Comparison of ENCODE assay signal across 25 cellular contexts in genomic region chr2:23476786-23477185, GRCh38.
DNase-seq lines count a peak whose midpoint lies in the region; TF ChIP-seq lines count a peak whose summit lies in the region.
"Had no signal": no experiment of that assay in that cellular context is flagged by ENCODE, and none has a peak within 500 bp of the region (broad histone marks: within the 10 kb centered on the region; RNA-seq: fewer than 3 reads in every experiment).

No MANE protein-coding gene starts in this region.

- no peaks in the 10 kb centered on the region for H3K27me3 ChIP-seq in H9 (ENCODE audit: insufficient read depth, low read length)
- H3K27me3 ChIP-seq in mesendoderm (ENCODE audit: insufficient read depth, low read length, poor library complexity) = no peaks in the 10 kb centered on the region
- H3K27me3 ChIP-seq: MG63, SJSA1 had no signal

- no peaks in the 10 kb centered on the region for H3K79me2 ChIP-seq in H9 (ENCODE audit: insufficient read depth, low read length)
- no peaks in the 10 kb centered on the region for H3K79me2 ChIP-seq in mesendoderm (ENCODE audit: control insufficient read depth, insufficient read depth, low read length)

- H3K4me3 Mint-ChIP-seq in H9 = no peak overlapping the region
- H3K4me3 Mint-ChIP-seq in IgD-negative memory B cell = no peak overlapping the region
- H3K4me3 Mint-ChIP-seq: CD4-positive, alpha-beta memory T cell had no signal

- no peaks in the 10 kb centered on the region for H3K9me3 ChIP-seq in H9 (ENCODE audit: control insufficient read depth, low read depth, low read length)
- H3K9me3 ChIP-seq: A549, MG63, SJSA1 had no signal

- H3K56ac ChIP-seq in H9 (ENCODE audit: insufficient read length, low read depth, low read length) = no peak overlapping the region
- H3K56ac ChIP-seq in mesendoderm (ENCODE audit: low read length) = peak overlapping the region; percentile 62

- no peak overlapping the region for H4K91ac ChIP-seq in H9 (ENCODE audit: insufficient read length, low read depth, low read length)

- H3K9me3 Mint-ChIP-seq in H9 (no peaks in the 10 kb centered on the region), IgD-negative memory B cell (peaks cover 0 to 3% (median 0%) of the 10 kb centered on the region in 3 donors)

- H3K36me3 Mint-ChIP-seq in H9 (ENCODE audit: insufficient read depth in 1 of 3, low read depth in 3 of 3) (peaks cover 0 to 3% (median 0%) of the 10 kb centered on the region in 3 experiments; a peak in 2 of 7 replicates), IgD-negative memory B cell (peaks cover 1% of the 10 kb centered on the region)
- H3K36me3 Mint-ChIP-seq: CD4-positive, alpha-beta memory T cell had no signal

- no peak overlapping the region for H2AFZ ChIP-seq in H9 (ENCODE audit: low read length)
- H2AFZ ChIP-seq: PC-9 had no signal

- H4K20me1 ChIP-seq in H9 (ENCODE audit: control insufficient read depth, insufficient read depth, insufficient read length) = no peaks in the 10 kb centered on the region

- H3K27me3 Mint-ChIP-seq in H9 (ENCODE audit: low read depth) = peaks cover 57% of the 10 kb centered on the region
- peaks cover 2% of the 10 kb centered on the region for H3K27me3 Mint-ChIP-seq in IgD-negative memory B cell

- H3K4me3 ChIP-seq in mesendoderm (ENCODE audit: low read length) = no peak overlapping the region
- H3K4me3 ChIP-seq: A549, K562, MG63, PC-9, SJSA1 had no signal

- no peak overlapping the region for H3K23ac ChIP-seq in H9 (ENCODE audit: insufficient read length, low read depth, low read length)
- H3K23ac ChIP-seq in mesendoderm (ENCODE audit: low read length) = peak overlapping the region; percentile 35

- H3K9ac ChIP-seq in H9 (ENCODE audit: extremely low read depth, insufficient read length, low read length) = no peak overlapping the region
- H3K9ac ChIP-seq in mesendoderm (ENCODE audit: low read length) = peak overlapping the region; percentile 43

- no peaks in the 10 kb centered on the region for H3K23me2 ChIP-seq in H9 (ENCODE audit: insufficient read length, low read depth, low read length, poor library complexity, severe bottlenecking)

- H4K8ac ChIP-seq in H9 (replicated peaks; ENCODE audit: insufficient read length, low read depth, low read length) = no peak overlapping the region
- H4K8ac ChIP-seq in mesendoderm (ENCODE audit: low read depth, low read length) = no peak overlapping the region

- no peak overlapping the region for H3T11ph ChIP-seq in H9 (ENCODE audit: low read length)

- intact Hi-C loops in posterior vena cava (cut with DNase I) = no loop called here

- no peak overlapping the region for H3K14ac ChIP-seq in H9 (ENCODE audit: insufficient read depth, low read length)

- H3K27ac ChIP-seq in H9 (ENCODE audit: insufficient read length, low read depth, low read length) (no peak overlapping the region), mesendoderm (ENCODE audit: low read depth, low read length) (no peak overlapping the region)
- H3K27ac ChIP-seq: A549, HL-60, PC-9, SJSA1 had no signal

- H3K18ac ChIP-seq in H9 (ENCODE audit: insufficient read length, low read depth, low read length) (peak overlapping the region; percentile 8), mesendoderm (ENCODE audit: low read length) (no peak overlapping the region)

- no CpG with 5 or more reads among the region's 7 CpGs for WGBS in H9 (ENCODE audit: extremely low coverage, insufficient read length, low lambda C conversion rate)
- WGBS in mesendoderm (ENCODE audit: extremely low coverage, insufficient coverage, low lambda C conversion rate) = no CpG with 5 or more reads among the region's 7 CpGs

- H3K27ac Mint-ChIP-seq in H9 (peak overlapping the region in 2 of 3 experiments; percentile 64 to 84; a peak in 2 of 7 replicates), IgD-negative memory B cell (peak overlapping the region in 2 of 3 donors; percentile 31 to 81)
- H3K27ac Mint-ChIP-seq: CD4-positive, alpha-beta memory T cell had no signal

- H4K5ac ChIP-seq in H9 (ENCODE audit: insufficient read length, low read depth, low read length) = no peak overlapping the region
- H4K5ac ChIP-seq in mesendoderm (ENCODE audit: low read length) = no peak overlapping the region

- H2AK5ac ChIP-seq in H9 (ENCODE audit: insufficient read length, low read length) (no peak overlapping the region), mesendoderm (ENCODE audit: low read length) (peak overlapping the region; percentile 51)

- H2BK15ac ChIP-seq in H9 (ENCODE audit: low read depth, low read length) = no peak overlapping the region
- H2BK15ac ChIP-seq in mesendoderm (replicated peaks; ENCODE audit: low read depth) = no peak overlapping the region

- H3K79me1 ChIP-seq in H9 (ENCODE audit: insufficient read depth, low read depth, low read length, poor library complexity, severe bottlenecking) (no peaks in the 10 kb centered on the region), mesendoderm (ENCODE audit: low read length) (no peaks in the 10 kb centered on the region)

- DNase-seq in H9 (no peak), mesendoderm (peak; percentile 53), posterior vena cava (ENCODE audit: low spot score) (peak; percentile 35), SW480 (ENCODE audit: low spot score) (no peak), NCI-H128 (lab: John Stamatoyannopoulos, UW; ENCODE audit: unreplicated experiment) (no peak)
- no peak for DNase-seq in stimulated activated CD4-positive, alpha-beta T cell treated with anti-CD3 and anti-CD28 coated beads, Interleukin-4, amount 100 ng/mL, for 4 hours
- DNase-seq: C1 segment of cervical spinal cord; CD4-positive, alpha-beta memory T cell; COR-L47; DMS53; GOT3; MG63; NCI-H1105 treated with DMSO at 0.1 percent for 48 hours; NCI-H2029; NCI-H446; NCI-H524 treated with DMSO at 0.1 percent for 48 hours; NCI-H82; NK-92 treated with Interleukin-12 subunit alpha and Interleukin-12 subunit beta, amount 100 ng/mL, for 24 hours; PC-9; Right ventricle myocardium superior had no signal

- H3K36me3 ChIP-seq in mesendoderm (ENCODE audit: control insufficient read depth, insufficient read depth, low read length) = no peaks in the 10 kb centered on the region
- H3K36me3 ChIP-seq: MG63, SJSA1 had no signal

- peaks cover 10% of the 10 kb centered on the region; the same call in 1 of the 2 replicates for H3K4me1 ChIP-seq in H9 (ENCODE audit: insufficient read depth, low read length)
- peaks cover 28% of the 10 kb centered on the region for H3K4me1 ChIP-seq in mesendoderm (ENCODE audit: control insufficient read depth, low read depth, low read length)

- H2BK120ac ChIP-seq in H9 (ENCODE audit: low read depth, low read length, poor library complexity, severe bottlenecking) (no peak overlapping the region), mesendoderm (ENCODE audit: low read depth, low read length) (no peak overlapping the region)

- H2BK5ac ChIP-seq in H9 (ENCODE audit: insufficient read length, low read length) (no peak overlapping the region), mesendoderm (ENCODE audit: low read length) (peak overlapping the region; percentile 30)

- H3K4me1 Mint-ChIP-seq in H9 (peaks cover 68 to 71% of the 10 kb centered on the region in 2 experiments), IgD-negative memory B cell (no peaks in the 10 kb centered on the region)
- H3K4me1 Mint-ChIP-seq: CD4-positive, alpha-beta memory T cell had no signal

- no peak overlapping the region for H3K4me2 ChIP-seq in H9 (ENCODE audit: insufficient read depth, insufficient read length, low read length)
- H3K4me2 ChIP-seq in mesendoderm (ENCODE audit: low read length) = no peak overlapping the region
- H3K4me2 ChIP-seq: A549, PC-9 had no signal

- TF ChIP-seq CTCF in H9 (conservative IDR thresholded peaks at IDR 0.05) = no peak

- no peak overlapping the region for H2BK20ac ChIP-seq in H9 (ENCODE audit: low read depth, low read length, poor library complexity, severe bottlenecking)

- H3K4ac ChIP-seq in H9 (ENCODE audit: low read depth, low read length) = no peak overlapping the region
- H3K4ac ChIP-seq in mesendoderm (ENCODE audit: low read depth, low read length) = no peak overlapping the region

- no peak overlapping the region for H2BK12ac ChIP-seq in H9 (ENCODE audit: insufficient read length, low read depth, low read length)

Comparison
In these comparisons a context has a peak if more than half of its experiments do, and no peak if none do; other contexts are left out.
1. DNase-seq: peak in mesendoderm (single experiment) and posterior vena cava (single experiment); none in H9 (single experiment), SW480 (single experiment), NCI-H128 (single experiment) and stimulated activated CD4-positive, alpha-beta T cell treated with anti-CD3 and anti-CD28 coated beads, Interleukin-4, amount 100 ng/mL, for 4 hours (0 of 2).